In the genomic region with DNA sequence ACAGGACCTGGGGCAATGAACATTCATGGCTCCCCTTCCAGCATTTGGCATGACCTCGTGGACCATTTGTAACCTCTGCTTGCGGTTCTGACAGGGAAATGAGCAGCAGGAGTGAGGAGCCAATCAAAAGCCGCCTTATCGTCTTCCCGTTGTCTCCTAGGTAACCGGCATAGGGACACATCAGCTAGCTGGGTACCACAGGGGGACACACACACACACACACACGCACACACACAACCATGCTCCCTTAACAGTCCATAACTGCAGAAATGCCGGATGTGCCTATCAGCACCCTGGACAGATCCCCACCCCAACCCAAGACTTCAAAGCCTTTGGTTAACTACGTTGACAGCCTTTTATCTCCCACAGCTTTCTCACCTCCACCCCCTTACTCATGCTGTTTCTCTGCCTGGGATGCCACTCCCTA, we compare ENCODE assay signal across 1 cellular context.
TF ChIP-seq lines count a peak whose summit lies in the region.

No MANE protein-coding gene starts in this region.

TF ChIP-seq in Ishikawa, 13 proteins besides CTCF, POLR2A, EP300 and RAD21 (continued from another document):
- TF ChIP-seq, protein P1, sequence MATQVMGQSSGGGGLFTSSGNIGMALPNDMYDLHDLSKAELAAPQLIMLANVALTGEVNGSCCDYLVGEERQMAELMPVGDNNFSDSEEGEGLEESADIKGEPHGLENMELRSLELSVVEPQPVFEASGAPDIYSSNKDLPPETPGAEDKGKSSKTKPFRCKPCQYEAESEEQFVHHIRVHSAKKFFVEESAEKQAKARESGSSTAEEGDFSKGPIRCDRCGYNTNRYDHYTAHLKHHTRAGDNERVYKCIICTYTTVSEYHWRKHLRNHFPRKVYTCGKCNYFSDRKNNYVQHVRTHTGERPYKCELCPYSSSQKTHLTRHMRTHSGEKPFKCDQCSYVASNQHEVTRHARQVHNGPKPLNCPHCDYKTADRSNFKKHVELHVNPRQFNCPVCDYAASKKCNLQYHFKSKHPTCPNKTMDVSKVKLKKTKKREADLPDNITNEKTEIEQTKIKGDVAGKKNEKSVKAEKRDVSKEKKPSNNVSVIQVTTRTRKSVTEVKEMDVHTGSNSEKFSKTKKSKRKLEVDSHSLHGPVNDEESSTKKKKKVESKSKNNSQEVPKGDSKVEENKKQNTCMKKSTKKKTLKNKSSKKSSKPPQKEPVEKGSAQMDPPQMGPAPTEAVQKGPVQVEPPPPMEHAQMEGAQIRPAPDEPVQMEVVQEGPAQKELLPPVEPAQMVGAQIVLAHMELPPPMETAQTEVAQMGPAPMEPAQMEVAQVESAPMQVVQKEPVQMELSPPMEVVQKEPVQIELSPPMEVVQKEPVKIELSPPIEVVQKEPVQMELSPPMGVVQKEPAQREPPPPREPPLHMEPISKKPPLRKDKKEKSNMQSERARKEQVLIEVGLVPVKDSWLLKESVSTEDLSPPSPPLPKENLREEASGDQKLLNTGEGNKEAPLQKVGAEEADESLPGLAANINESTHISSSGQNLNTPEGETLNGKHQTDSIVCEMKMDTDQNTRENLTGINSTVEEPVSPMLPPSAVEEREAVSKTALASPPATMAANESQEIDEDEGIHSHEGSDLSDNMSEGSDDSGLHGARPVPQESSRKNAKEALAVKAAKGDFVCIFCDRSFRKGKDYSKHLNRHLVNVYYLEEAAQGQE (IDR thresholded peaks at IDR 0.05; ENCODE audit: low read depth) = peak; percentile 95
